Comparison of ENCODE assay signal across 13 cellular contexts in genomic region chr2:36707050-36707449, GRCh38. TPM values are rescaled to one million over a fixed set of nuclear protein-coding genes. Genes with fewer than 3 reads are reported as not detected.
DNase-seq lines count a peak whose midpoint lies in the region; ATAC-seq and TF ChIP-seq lines count a peak whose summit lies in the region.
"Had no signal": no experiment of that assay in that cellular context is flagged by ENCODE, and none has a peak within 500 bp of the region (broad histone marks: within the 10 kb centered on the region; RNA-seq: fewer than 3 reads in every experiment).

No MANE protein-coding gene starts in this region.

- H3K27me3 ChIP-seq in MG63 = no peaks in the 10 kb centered on the region

- H3K36me3 ChIP-seq in MG63 = peaks cover 6% of the 10 kb centered on the region; the same call in 1 of the 2 replicates

- DNase-seq in ACHN = peak; percentile 21
- DNase-seq in MG63 = peak; percentile 85
- no peak for DNase-seq in coronary artery (ENCODE audit: low spot score)
- DNase-seq in kidney glomerular epithelial cell (lab: John Stamatoyannopoulos, UW) = peak; percentile 33
- DNase-seq in central memory CD4-positive, alpha-beta T cell = no peak
- DNase-seq in activated CD4-positive, alpha-beta T cell treated with anti-CD3 and anti-CD28 coated beads for 1 hour = no peak
- DNase-seq: activated B cell treated with CpG ODN at 0.5 μM for 24 hours, naive B cell had no signal

- peak overlapping the region; percentile 2 to 75 for H3K27ac ChIP-seq in coronary artery

- TF ChIP-seq CTCF in coronary artery (IDR thresholded peaks at IDR 0.05) = no peak

- in situ Hi-C loops in ACHN (cut with HindIII; ENCODE audit: low pct_ligation_motif_present, low pct_unique_long_range_greater_than_20kb, low sequenced_read_pairs) = no loop called here

- ATAC-seq in GM21367 (IDR thresholded peaks at IDR 0.05; ENCODE audit: unreplicated experiment) = no peak
- ATAC-seq in GM21717 (IDR thresholded peaks at IDR 0.05; ENCODE audit: unreplicated experiment) = no peak
- ATAC-seq: Panc1; stimulated activated effector memory CD8-positive, alpha-beta T cell treated with anti-CD3 and anti-CD28 coated beads, Interleukin-12 subunit alpha, Interleukin-12 subunit beta, amount 100 ng/mL, for 72 hours had no signal

- H3K9me3 ChIP-seq in MG63 = peaks cover 9% of the 10 kb centered on the region

- no peak overlapping the region for H3K4me3 ChIP-seq in MG63
- H3K4me3 ChIP-seq in coronary artery = no peak overlapping the region

RNA-seq across cellular contexts. Expression of gene VIT, which starts 10.5 kb away (rescaled TPM):
- total RNA-seq in MG63 (2014; rRNA removed; shearing (Covaris generic); ENCODE audit: low replicate concordance) = 7.9 and 9.3 TPM in 2 replicates
- total RNA-seq: activated B cell treated with CpG ODN at 0.5 μM for 24 hours; activated T-helper 1 cell treated with anti-CD3 and anti-CD28 coated beads, Interleukin-12 subunit alpha, Interleukin-12 subunit beta, Interleukin-2, Interleukin-4 antibody, amounts not matched to agents 30 ng/mL and 10 ng/mL and 1 ng/mL, durations not matched to agents 14 hours and 24 hours and 36 hours had no signal

Comparison
In these comparisons a context has a peak if more than half of its experiments do, and no peak if none do; other contexts are left out.
1. DNase-seq: peak in ACHN (single experiment), MG63 (single experiment) and kidney glomerular epithelial cell (single experiment); none in coronary artery (single experiment), central memory CD4-positive, alpha-beta T cell (single experiment) and activated CD4-positive, alpha-beta T cell treated with anti-CD3 and anti-CD28 coated beads for 1 hour (single experiment).